3 cellular contexts compared by ENCODE assay signal in the genomic region with DNA sequence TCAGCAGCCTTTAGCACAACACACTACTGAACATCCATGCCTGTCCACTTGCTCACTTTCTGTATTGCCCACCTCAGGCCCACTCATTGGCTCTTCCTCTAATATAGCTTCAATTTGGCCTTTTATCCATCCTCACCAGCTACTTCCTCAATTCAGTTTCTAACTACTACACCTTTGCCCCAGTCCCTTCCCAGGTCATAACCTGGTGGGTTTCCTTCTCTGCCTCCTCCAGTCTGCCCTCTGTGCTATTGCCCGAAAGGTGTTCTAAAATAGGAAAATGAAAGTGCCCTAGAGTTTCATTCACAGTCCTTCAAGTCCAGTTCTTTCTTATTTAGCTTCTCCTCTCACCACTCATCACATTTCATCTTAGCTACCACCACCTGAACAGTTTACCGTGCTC.
TF ChIP-seq lines count a peak whose summit lies in the region.

No MANE protein-coding gene starts in this region.

TF ChIP-seq in SK-N-SH, 30 proteins besides CTCF, POLR2A, EP300 and RAD21:
- no peak for TF ChIP-seq SIN3A (IDR thresholded peaks at IDR 0.05; ENCODE audit: borderline replicate concordance, low read depth, low read length)
- no peak for TF ChIP-seq ZBTB33 (IDR thresholded peaks at IDR 0.05; ENCODE audit: borderline replicate concordance, low read depth)
- no peak for TF ChIP-seq TAF1 (IDR thresholded peaks at IDR 0.05; ENCODE audit: borderline replicate concordance, low read depth, low read length)
- no peak for TF ChIP-seq FOSL2 (IDR thresholded peaks at IDR 0.05; ENCODE audit: borderline replicate concordance, low read depth)
- no peak for TF ChIP-seq NFIC (IDR thresholded peaks at IDR 0.05; ENCODE audit: borderline replicate concordance)
- no peak for TF ChIP-seq JUND (IDR thresholded peaks at IDR 0.05)
- no peak for TF ChIP-seq MEF2A (IDR thresholded peaks at IDR 0.05; ENCODE audit: borderline replicate concordance, low read depth)
- no peak for TF ChIP-seq USF1 (IDR thresholded peaks at IDR 0.05; ENCODE audit: borderline replicate concordance, low read depth)
- no peak for TF ChIP-seq NRF1 (IDR thresholded peaks at IDR 0.05; ENCODE audit: low read depth, low read length)
- TF ChIP-seq RCOR1 (IDR thresholded peaks at IDR 0.05; ENCODE audit: low read length), result no peak
- no peak for TF ChIP-seq POLR2AphosphoS5 (IDR thresholded peaks at IDR 0.05; ENCODE audit: low read depth, low read length)
- TF ChIP-seq SMC3 (IDR thresholded peaks at IDR 0.05; ENCODE audit: low read depth, low read length), result no peak
- no peak for TF ChIP-seq RFX5 (IDR thresholded peaks at IDR 0.05; ENCODE audit: low read length)
- TF ChIP-seq, protein P1, sequence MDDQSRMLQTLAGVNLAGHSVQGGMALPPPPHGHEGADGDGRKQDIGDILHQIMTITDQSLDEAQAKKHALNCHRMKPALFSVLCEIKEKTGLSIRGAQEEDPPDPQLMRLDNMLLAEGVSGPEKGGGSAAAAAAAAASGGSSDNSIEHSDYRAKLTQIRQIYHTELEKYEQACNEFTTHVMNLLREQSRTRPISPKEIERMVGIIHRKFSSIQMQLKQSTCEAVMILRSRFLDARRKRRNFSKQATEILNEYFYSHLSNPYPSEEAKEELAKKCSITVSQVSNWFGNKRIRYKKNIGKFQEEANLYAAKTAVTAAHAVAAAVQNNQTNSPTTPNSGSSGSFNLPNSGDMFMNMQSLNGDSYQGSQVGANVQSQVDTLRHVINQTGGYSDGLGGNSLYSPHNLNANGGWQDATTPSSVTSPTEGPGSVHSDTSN (IDR thresholded peaks at IDR 0.05), result no peak
- TF ChIP-seq ELF1 (IDR thresholded peaks at IDR 0.05), result no peak
- TF ChIP-seq, protein P2, sequence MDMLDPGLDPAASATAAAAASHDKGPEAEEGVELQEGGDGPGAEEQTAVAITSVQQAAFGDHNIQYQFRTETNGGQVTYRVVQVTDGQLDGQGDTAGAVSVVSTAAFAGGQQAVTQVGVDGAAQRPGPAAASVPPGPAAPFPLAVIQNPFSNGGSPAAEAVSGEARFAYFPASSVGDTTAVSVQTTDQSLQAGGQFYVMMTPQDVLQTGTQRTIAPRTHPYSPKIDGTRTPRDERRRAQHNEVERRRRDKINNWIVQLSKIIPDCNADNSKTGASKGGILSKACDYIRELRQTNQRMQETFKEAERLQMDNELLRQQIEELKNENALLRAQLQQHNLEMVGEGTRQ (IDR thresholded peaks at IDR 0.05; ENCODE audit: borderline replicate concordance, low read depth, low read length), result no peak

TF ChIP-seq in SK-N-SH treated with all-trans-retinoic acid at 6 μM for 48 hours, 23 proteins besides CTCF, POLR2A, EP300 and RAD21:
- TF ChIP-seq, protein P3, sequence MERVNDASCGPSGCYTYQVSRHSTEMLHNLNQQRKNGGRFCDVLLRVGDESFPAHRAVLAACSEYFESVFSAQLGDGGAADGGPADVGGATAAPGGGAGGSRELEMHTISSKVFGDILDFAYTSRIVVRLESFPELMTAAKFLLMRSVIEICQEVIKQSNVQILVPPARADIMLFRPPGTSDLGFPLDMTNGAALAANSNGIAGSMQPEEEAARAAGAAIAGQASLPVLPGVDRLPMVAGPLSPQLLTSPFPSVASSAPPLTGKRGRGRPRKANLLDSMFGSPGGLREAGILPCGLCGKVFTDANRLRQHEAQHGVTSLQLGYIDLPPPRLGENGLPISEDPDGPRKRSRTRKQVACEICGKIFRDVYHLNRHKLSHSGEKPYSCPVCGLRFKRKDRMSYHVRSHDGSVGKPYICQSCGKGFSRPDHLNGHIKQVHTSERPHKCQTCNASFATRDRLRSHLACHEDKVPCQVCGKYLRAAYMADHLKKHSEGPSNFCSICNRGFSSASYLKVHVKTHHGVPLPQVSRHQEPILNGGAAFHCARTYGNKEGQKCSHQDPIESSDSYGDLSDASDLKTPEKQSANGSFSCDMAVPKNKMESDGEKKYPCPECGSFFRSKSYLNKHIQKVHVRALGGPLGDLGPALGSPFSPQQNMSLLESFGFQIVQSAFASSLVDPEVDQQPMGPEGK (CRISPR knock-in tag; IDR thresholded peaks at IDR 0.05; ENCODE audit: borderline replicate concordance), result no peak
- TF ChIP-seq ZC3H10 (CRISPR knock-in tag; IDR thresholded peaks at IDR 0.05), result no peak

TF ChIP-seq in IMR-90, 13 proteins besides CTCF, POLR2A, EP300 and RAD21:
- TF ChIP-seq BHLHE40 (IDR thresholded peaks at IDR 0.05; ENCODE audit: low read depth, low read length) (no peak), RFX5 (IDR thresholded peaks at IDR 0.05; ENCODE audit: low read depth, low read length) (no peak), SMC3 (IDR thresholded peaks at IDR 0.05; ENCODE audit: low read depth, low read length) (no peak), ELK1 (IDR thresholded peaks at IDR 0.05; ENCODE audit: borderline replicate concordance, low read depth, low read length) (no peak), CHD1 (IDR thresholded peaks at IDR 0.05; ENCODE audit: low read depth, low read length) (no peak), FOS (IDR thresholded peaks at IDR 0.05; ENCODE audit: low read depth, low read length) (no peak), MAFK (IDR thresholded peaks at IDR 0.05; ENCODE audit: low read depth, low read length) (no peak), MAZ (IDR thresholded peaks at IDR 0.05; ENCODE audit: borderline replicate concordance, low read depth, low read length) (no peak), MXI1 (IDR thresholded peaks at IDR 0.05; ENCODE audit: borderline replicate concordance, low read depth, low read length) (no peak)
- TF ChIP-seq, protein P2 (IDR thresholded peaks at IDR 0.05; ENCODE audit: low read depth, low read length), result no peak
TF ChIP-seq in IMR-90: peak in this region for 0.
